20 cellular contexts compared by ENCODE assay signal in genomic region chr4:56744030-56744429, GRCh38.
DNase-seq lines count a peak whose midpoint lies in the region; ATAC-seq and TF ChIP-seq lines count a peak whose summit lies in the region.
"Had no signal": no experiment of that assay in that cellular context is flagged by ENCODE, and none has a peak within 500 bp of the region (broad histone marks: within the 10 kb centered on the region; RNA-seq: fewer than 3 reads in every experiment).

No MANE protein-coding gene starts in this region.

- TF ChIP-seq CTCF in 22Rv1 (IDR thresholded peaks at IDR 0.05): no peak
- no peak for TF ChIP-seq CTCF in CD4-positive, alpha-beta T cell (IDR thresholded peaks at IDR 0.05)
- no peak for TF ChIP-seq CTCF in PC-9 (conservative IDR thresholded peaks at IDR 0.05)
- TF ChIP-seq CTCF in hepatocyte (IDR thresholded peaks at IDR 0.05; ENCODE audit: poor library complexity): no peak
- no peak for TF ChIP-seq CTCF in neural progenitor cell (IDR thresholded peaks at IDR 0.05)

- H3K27me3 ChIP-seq in CD4-positive, alpha-beta T cell (ENCODE audit: control insufficient read depth, insufficient read depth, low read length): no peaks in the 10 kb centered on the region
- no peaks in the 10 kb centered on the region for H3K27me3 ChIP-seq in PC-9 (ENCODE audit: insufficient read depth, low read depth)
- no peaks in the 10 kb centered on the region for H3K27me3 ChIP-seq in hepatocyte
- no peaks in the 10 kb centered on the region for H3K27me3 ChIP-seq in neural progenitor cell

- no peaks in the 10 kb centered on the region for H3K9me2 ChIP-seq in PC-9 (ENCODE audit: insufficient read depth)
- H3K9me2 ChIP-seq in hepatocyte (replicated peaks; ENCODE audit: insufficient read depth): no peaks in the 10 kb centered on the region

- no peaks in the 10 kb centered on the region for H3K36me3 ChIP-seq in PC-9 (ENCODE audit: low read depth)
- H3K36me3 ChIP-seq in hepatocyte (replicated peaks; ENCODE audit: insufficient read depth, low read depth): no peaks in the 10 kb centered on the region
- no peaks in the 10 kb centered on the region for H3K36me3 ChIP-seq in neural progenitor cell

- H3K27ac ChIP-seq in 22Rv1 (peak overlapping the region; percentile 90), PC-9 (peak overlapping the region; percentile 26; the same call in 1 of the 2 replicates), hepatocyte (peak overlapping the region; percentile 46), neural progenitor cell (no peak overlapping the region)
- H3K27ac ChIP-seq in CD4-positive, alpha-beta T cell (ENCODE audit: low read depth, low read length): no peak overlapping the region
- H3K27ac ChIP-seq: RWPE1, SK-N-MC had no signal

- BruUV-seq in PC-9 (replicated peaks; lab: Mats Ljungman, UMichigan): no TSS peak

- POLR2A ChIA-PET in CD4-positive, alpha-beta T cell (lab: Charles Lee): interaction anchor here (2.8 kb wide), 1 partner anchor 14 kb away, joined by 16 read pairs; no protein-coding TSS in a partner anchor
- POLR2A ChIA-PET in PC-9 (lab: Charles Lee; ENCODE audit: unreplicated experiment): interaction anchor here (0.6 kb wide), 1 partner anchor 14 kb away, joined by 6 read pairs; no protein-coding TSS in a partner anchor

- ATAC-seq in CD4-positive, alpha-beta T cell (ENCODE audit: poor library complexity): peak; percentile 48
- ATAC-seq: HCT116 had no signal

- H4K20me1 ChIP-seq in PC-9 (ENCODE audit: insufficient read depth) (no peaks in the 10 kb centered on the region), hepatocyte (ENCODE audit: insufficient read depth, poor library complexity, severe bottlenecking) (no peaks in the 10 kb centered on the region), neural progenitor cell (ENCODE audit: low read depth) (no peaks in the 10 kb centered on the region)

- no peak overlapping the region for H3K27ac Mint-ChIP-seq in CD4-positive, alpha-beta T cell
- no peak overlapping the region for H3K27ac Mint-ChIP-seq in neural progenitor cell

- peaks cover 15% of the 10 kb centered on the region for H3K4me1 Mint-ChIP-seq in CD4-positive, alpha-beta T cell (ENCODE audit: low read depth)
- no peaks in the 10 kb centered on the region for H3K4me1 Mint-ChIP-seq in neural progenitor cell

- CTCF ChIA-PET in CD4-positive, alpha-beta T cell (lab: Charles Lee): interaction anchor here (0.6 kb wide), 1 partner anchor 26 kb away, joined by 3 read pairs; no protein-coding TSS in a partner anchor
- CTCF ChIA-PET in PC-9 (lab: Charles Lee): no interaction called here

- no peaks in the 10 kb centered on the region for H3K36me3 Mint-ChIP-seq in CD4-positive, alpha-beta T cell (ENCODE audit: low read depth)
- H3K36me3 Mint-ChIP-seq in neural progenitor cell: no peaks in the 10 kb centered on the region
- H3K36me3 Mint-ChIP-seq: CD4-positive, alpha-beta memory T cell had no signal

- no peaks in the 10 kb centered on the region for H3K79me2 ChIP-seq in PC-9 (ENCODE audit: low read depth)
- no peaks in the 10 kb centered on the region for H3K79me2 ChIP-seq in hepatocyte
- H3K79me2 ChIP-seq in neural progenitor cell (ENCODE audit: low read depth): no peaks in the 10 kb centered on the region

- H3K4me3 ChIP-seq in PC-9 (no peak overlapping the region), hepatocyte (no peak overlapping the region), neural progenitor cell (no peak overlapping the region)
- H3K4me3 ChIP-seq: SK-N-MC had no signal

- no peak overlapping the region for H3K4me3 Mint-ChIP-seq in CD4-positive, alpha-beta T cell
- H3K4me3 Mint-ChIP-seq in neural progenitor cell: no peak overlapping the region
- H3K4me3 Mint-ChIP-seq: CD4-positive, alpha-beta memory T cell had no signal

- no peak for DNase-seq in CD4-positive, alpha-beta T cell
- peak in 1 of 2 experiments; percentile 41 for DNase-seq in PC-9
- DNase-seq in hepatocyte (ENCODE audit: low spot score): no peak
- DNase-seq in putamen (ENCODE audit: low spot score): no peak
- no peak for DNase-seq in cerebellum (ENCODE audit: low spot score)
- DNase-seq in stimulated activated CD4-positive, alpha-beta T cell treated with anti-CD3 and anti-CD28 coated beads, Interleukin-12 subunit alpha, Interleukin-12 subunit beta, amount 100 ng/mL, for 4 hours: no peak
- no peak for DNase-seq in neural progenitor cell (ENCODE audit: low spot score)
- DNase-seq: CD4-positive, alpha-beta memory T cell; DMS153; GDM1; MM.1S; NCI-H1092; NCI-H1436; NCI-H187 treated with DMSO at 0.1 percent for 48 hours; NCI-H2107; SHP77 treated with DMSO at 0.1 percent for 48 hours had no signal

- H3F3A ChIP-seq in PC-9 (ENCODE audit: insufficient read depth, low read depth) (peaks cover 22% of the 10 kb centered on the region; the same call in 1 of the 2 replicates), neural progenitor cell (ENCODE audit: low read depth) (no peaks in the 10 kb centered on the region)

- WGBS in hepatocyte (ENCODE audit: low lambda C conversion rate, missing lambda C conversion rate): 26% methylated on average over 1 of the region's 1 CpG

- no peaks in the 10 kb centered on the region for H3K9me3 Mint-ChIP-seq in CD4-positive, alpha-beta T cell
- H3K9me3 Mint-ChIP-seq in neural progenitor cell: peaks cover 3% of the 10 kb centered on the region

- H3K9ac ChIP-seq in neural progenitor cell: no peak overlapping the region

- H2AFZ ChIP-seq in PC-9 (no peak overlapping the region), hepatocyte (no peak overlapping the region), neural progenitor cell (replicated peaks) (no peak overlapping the region)

- H3K4me2 ChIP-seq in PC-9 (peak overlapping the region; percentile 23), hepatocyte (no peak overlapping the region), neural progenitor cell (no peak overlapping the region)

- no peaks in the 10 kb centered on the region for H3K27me3 Mint-ChIP-seq in CD4-positive, alpha-beta T cell
- H3K27me3 Mint-ChIP-seq in neural progenitor cell (ENCODE audit: insufficient read depth, low read depth): peaks cover 5% of the 10 kb centered on the region
- H3K27me3 Mint-ChIP-seq: CD4-positive, alpha-beta memory T cell had no signal

- intact Hi-C loops in CD4-positive, alpha-beta T cell (cut with DNase I, micrococcal nuclease): no loop called here
- intact Hi-C loops in PC-9 (cut with micrococcal nuclease; ENCODE audit: unreplicated experiment): no loop called here

- H3K9me3 ChIP-seq in CD4-positive, alpha-beta T cell (ENCODE audit: control insufficient read depth, low read length): no peaks in the 10 kb centered on the region
- H3K9me3 ChIP-seq in PC-9 (ENCODE audit: insufficient read depth, low read depth): no peaks in the 10 kb centered on the region
- H3K9me3 ChIP-seq in hepatocyte (ENCODE audit: low read depth): no peaks in the 10 kb centered on the region
- no peaks in the 10 kb centered on the region for H3K9me3 ChIP-seq in neural progenitor cell (ENCODE audit: low read depth)

- H3K4me1 ChIP-seq in PC-9 (replicated peaks; ENCODE audit: insufficient read depth) (peaks cover 36% of the 10 kb centered on the region), hepatocyte (ENCODE audit: insufficient read depth) (peaks cover 23% of the 10 kb centered on the region), neural progenitor cell (no peaks in the 10 kb centered on the region)

Comparison
In these comparisons a context has a peak if more than half of its experiments do, and no peak if none do; other contexts are left out.
1. H3K27ac ChIP-seq: peak in 22Rv1 (single experiment), PC-9 (single experiment) and hepatocyte (single experiment); none in CD4-positive, alpha-beta T cell (single experiment) and neural progenitor cell (single experiment).